Comparison of ENCODE assay signal across 30 cellular contexts in genomic region chr14:20905661-20906060, GRCh38. TPM values are rescaled to one million over a fixed set of nuclear protein-coding genes. Genes with fewer than 3 reads are reported as not detected.
"Had no signal": no experiment of that assay in that cellular context is flagged by ENCODE, and none has a peak within 500 bp of the region (broad histone marks: within the 10 kb centered on the region; RNA-seq: fewer than 3 reads in every experiment).

No MANE protein-coding gene starts in this region.

- H3K4me3 ChIP-seq: right lobe of liver, testis had no signal

- H3K4me3 Mint-ChIP-seq: activated T-cell treated with anti-CD3 and anti-CD28 coated beads, Interleukin-2, amount 50 U/mL, for 72 hours; central memory CD8-positive, alpha-beta T cell; dendritic cell treated with granulocyte-macrophage colony-stimulating factor and Interleukin-4, amounts not matched to agents 40 ng/mL and 50 ng/mL, for 4 days; endodermal cell; immature natural killer cell; nephron had no signal

- H3K4me1 Mint-ChIP-seq: central memory CD8-positive, alpha-beta T cell; immature natural killer cell; nephron had no signal

- H3K27ac ChIP-seq: right lobe of liver, testis, VCaP had no signal

- H3K27me3 ChIP-seq: right lobe of liver, testis had no signal

- H3K27ac Mint-ChIP-seq: activated naive CD4-positive, alpha-beta T cell treated with anti-CD3 and anti-CD28 coated beads, Interleukin-2, amount 50 U/mL, for 72 hours; activated T-cell treated with anti-CD3 and anti-CD28 coated beads, Interleukin-2, amount 50 U/mL, for 72 hours; dendritic cell treated with granulocyte-macrophage colony-stimulating factor and Interleukin-4, amounts not matched to agents 40 ng/mL and 50 ng/mL, for 4 days; endodermal cell; immature natural killer cell; nephron; progenitor cell of endocrine pancreas had no signal

- H3K9me3 Mint-ChIP-seq: activated naive CD4-positive, alpha-beta T cell treated with anti-CD3 and anti-CD28 coated beads, Interleukin-2, amount 50 U/mL, for 72 hours; activated T-cell treated with anti-CD3 and anti-CD28 coated beads, Interleukin-2, amount 50 U/mL, for 72 hours; central memory CD8-positive, alpha-beta T cell; immature natural killer cell had no signal

- H3K36me3 ChIP-seq: right lobe of liver had no signal

- H3K4me1 ChIP-seq: right lobe of liver, testis had no signal

- DNase-seq: activated CD4-positive, alpha-beta T cell treated with anti-CD3 and anti-CD28 coated beads for 4 hours; activated CD4-positive, alpha-beta T cell treated with anti-CD3 and anti-CD28 coated beads, Interleukin-2, amount 50 U/mL, for 4 hours; activated naive CD4-positive, alpha-beta T cell; activated T-cell treated with anti-CD3 and anti-CD28 coated beads for 4 hours; activated T-cell treated with anti-CD3 and anti-CD28 coated beads, Interleukin-2, amount 50 U/mL, for 72 hours; endodermal cell; foreskin fibroblast; head of caudate nucleus; hypothalamus; immature natural killer cell; kidney; left colon; mammary epithelial cell; right lobe of liver; stimulated activated CD4-positive, alpha-beta T cell treated with anti-CD3 and anti-CD28 coated beads, Interleukin-2, amount 100 ng/mL, for 48 hours; stimulated activated naive CD4-positive, alpha-beta T cell treated with Interleukin-2 at 50 U/mL for 16 hours; testis; trophoblast cell had no signal

- FAIRE-seq: bronchial epithelial cell, kidney, TTC549 had no signal

- H3K9me3 ChIP-seq: right lobe of liver, testis had no signal

- H3K36me3 Mint-ChIP-seq: activated naive CD4-positive, alpha-beta T cell treated with anti-CD3 and anti-CD28 coated beads, Interleukin-2, amount 50 U/mL, for 72 hours; immature natural killer cell had no signal

- ATAC-seq: activated naive CD4-positive, alpha-beta T cell treated with anti-CD3 and anti-CD28 coated beads, Interleukin-2, amount 50 U/mL, for 72 hours; activated T-cell treated with anti-CD3 and anti-CD28 coated beads, Interleukin-2, amount 50 U/mL, for 72 hours; esophagus mucosa; left colon; right lobe of liver had no signal

- H3K27me3 Mint-ChIP-seq: dendritic cell treated with granulocyte-macrophage colony-stimulating factor and Interleukin-4, amounts not matched to agents 40 ng/mL and 50 ng/mL, for 4 days; progenitor cell of endocrine pancreas had no signal

RNA-seq across cellular contexts. Expression of gene RNASE3, which starts 14.5 kb away (rescaled TPM):
- total RNA-seq: activated naive CD4-positive, alpha-beta T cell treated with anti-CD3 and anti-CD28 coated beads, Interleukin-2, amount 50 U/mL, for 72 hours; activated T-cell treated with anti-CD3 and anti-CD28 coated beads, Interleukin-2, amount 50 U/mL, for 72 hours; bronchial epithelial cell; endodermal cell; esophagus mucosa; left colon; mammary epithelial cell; osteocyte; progenitor cell of endocrine pancreas; renal cortical epithelial cell; skeletal muscle tissue had no signal
- polyA plus RNA-seq: immature natural killer cell, mammary epithelial cell had no signal

RNA-seq across cellular contexts. Expression of gene RNASE2, which starts 49.6 kb away (rescaled TPM):
- total RNA-seq: activated naive CD4-positive, alpha-beta T cell treated with anti-CD3 and anti-CD28 coated beads, Interleukin-2, amount 50 U/mL, for 72 hours; activated T-cell treated with anti-CD3 and anti-CD28 coated beads, Interleukin-2, amount 50 U/mL, for 72 hours; bronchial epithelial cell; endodermal cell; esophagus mucosa; mammary epithelial cell; osteocyte; progenitor cell of endocrine pancreas; renal cortical epithelial cell; skeletal muscle tissue; testis had no signal
- polyA plus RNA-seq: mammary epithelial cell had no signal
